Comparison of ENCODE assay signal across 10 cellular contexts in genomic region chr1:54334996-54335395, GRCh38.
A peak's percentile ranks its signal among the peaks of the same experiment; 100 is the strongest.
DNase-seq lines count a peak whose midpoint lies in the region; ATAC-seq and TF ChIP-seq lines count a peak whose summit lies in the region.
"Had no signal": no experiment of that assay in that cellular context is flagged by ENCODE, and none has a peak within 500 bp of the region (broad histone marks: within the 10 kb centered on the region; RNA-seq: fewer than 3 reads in every experiment).

No MANE protein-coding gene starts in this region.

- H3K27ac ChIP-seq in RWPE2 (ENCODE audit: poor library complexity, severe bottlenecking) (peak overlapping the region; percentile 39), epithelial cell of prostate (peak overlapping the region; percentile 33), mucosa of rectum (ENCODE audit: low read depth in 2 of 2, low read length in 2 of 2) (peak overlapping the region; percentile 62 to 79), tibial artery (peak overlapping the region; percentile 79 to 82)

- H3K4me1 ChIP-seq in RWPE2 (ENCODE audit: insufficient read depth, poor library complexity, severe bottlenecking) (peaks cover 12% of the 10 kb centered on the region), mucosa of rectum (ENCODE audit: control insufficient read depth in 2 of 2, insufficient read depth in 2 of 2, low read length in 2 of 2) (peaks cover 0 to 12% of the 10 kb centered on the region in 2 donors), tibial artery (peaks cover 0 to 80% (median 66%) of the 10 kb centered on the region in 4 donors)

- no peaks in the 10 kb centered on the region for H3K27me3 Mint-ChIP-seq in T-cell
- H3K27me3 Mint-ChIP-seq: activated T-cell treated with anti-CD3 and anti-CD28 coated beads, Interleukin-2, amount 50 U/mL, for 24 hours had no signal

- ATAC-seq in RWPE2 (ENCODE audit: low read depth) (no peak), T-cell (replicated peaks in 1 of 4) (no peak), GM18868 (IDR thresholded peaks at IDR 0.05; ENCODE audit: unreplicated experiment) (no peak), HG02981 (IDR thresholded peaks at IDR 0.05; ENCODE audit: unreplicated experiment) (no peak), GM19324 (IDR thresholded peaks at IDR 0.05; ENCODE audit: low FRiP score, unreplicated experiment) (no peak)
- ATAC-seq: K562 had no signal

- POLR2A ChIA-PET in T-cell (lab: Charles Lee): no interaction called here

- no peaks in the 10 kb centered on the region for H3K9me3 ChIP-seq in RWPE2 (ENCODE audit: severe bottlenecking)
- no peaks in the 10 kb centered on the region for H3K9me3 ChIP-seq in mucosa of rectum (ENCODE audit: control insufficient read depth in 2 of 2, low read length in 2 of 2)
- H3K9me3 ChIP-seq in tibial artery: no peaks in the 10 kb centered on the region

- H3K27me3 ChIP-seq in RWPE2 (ENCODE audit: insufficient read depth, poor library complexity, severe bottlenecking): no peaks in the 10 kb centered on the region
- H3K27me3 ChIP-seq in mucosa of rectum (ENCODE audit: control insufficient read depth in 2 of 2, insufficient read depth in 2 of 2, low read length in 2 of 2): no peaks in the 10 kb centered on the region
- no peaks in the 10 kb centered on the region for H3K27me3 ChIP-seq in tibial artery

- intact Hi-C loops in tibial artery (cut with DNase I; ENCODE audit: low total_unique reads): loop anchor here (10.0 kb wide), 1 partner anchor 60 kb away; no protein-coding TSS in a partner anchor

- no peak for TF ChIP-seq CTCF in RWPE2 (IDR thresholded peaks at IDR 0.05; ENCODE audit: poor library complexity, severe bottlenecking)
- TF ChIP-seq CTCF in tibial artery (IDR thresholded peaks at IDR 0.05): no peak

- CTCF ChIA-PET in T-cell (lab: Charles Lee): no interaction called here

- peaks cover 67 to 87% (median 73%) of the 10 kb centered on the region in 3 donors for H3K4me1 Mint-ChIP-seq in T-cell

- H3K36me3 Mint-ChIP-seq in T-cell: peaks cover 14% of the 10 kb centered on the region

- peak overlapping the region in 1 of 2 donors; percentile 38 for H3K9ac ChIP-seq in mucosa of rectum (ENCODE audit: low read depth in 1 of 2, low read length in 2 of 2)

- H3K27ac Mint-ChIP-seq in T-cell: no peak overlapping the region

- H3K4me3 Mint-ChIP-seq in T-cell: no peak overlapping the region
- H3K4me3 Mint-ChIP-seq: activated T-cell treated with anti-CD3 and anti-CD28 coated beads, Interleukin-2, amount 50 U/mL, for 24 hours had no signal

- H3K4me3 ChIP-seq in RWPE2 (ENCODE audit: severe bottlenecking): no peak overlapping the region
- peak overlapping the region in 1 of 2 donors; percentile 7 for H3K4me3 ChIP-seq in mucosa of rectum (ENCODE audit: low read length in 2 of 2)
- peak overlapping the region; percentile 29 to 41 for H3K4me3 ChIP-seq in tibial artery
- H3K4me3 ChIP-seq: K562 had no signal

- DNase-seq in RWPE2 (ENCODE audit: low spot score) (no peak), epithelial cell of prostate (ENCODE audit: low read depth, low spot score) (no peak), tibial artery (no peak), T-cell (no peak)
- DNase-seq: activated T-cell treated with anti-CD3 and anti-CD28 coated beads, Interleukin-2, amount 50 U/mL, for 24 hours had no signal

- H3K9me3 Mint-ChIP-seq in T-cell: no peaks in the 10 kb centered on the region
- H3K9me3 Mint-ChIP-seq: activated T-cell treated with anti-CD3 and anti-CD28 coated beads, Interleukin-2, amount 50 U/mL, for 24 hours had no signal

- H3K36me3 ChIP-seq in RWPE2 (ENCODE audit: low read depth) (no peaks in the 10 kb centered on the region), mucosa of rectum (ENCODE audit: control insufficient read depth in 2 of 2, insufficient read depth in 2 of 2, low read length in 2 of 2) (no peaks in the 10 kb centered on the region), tibial artery (no peaks in the 10 kb centered on the region)
